ENCODE assay signal across 8 cellular contexts in the genomic region with DNA sequence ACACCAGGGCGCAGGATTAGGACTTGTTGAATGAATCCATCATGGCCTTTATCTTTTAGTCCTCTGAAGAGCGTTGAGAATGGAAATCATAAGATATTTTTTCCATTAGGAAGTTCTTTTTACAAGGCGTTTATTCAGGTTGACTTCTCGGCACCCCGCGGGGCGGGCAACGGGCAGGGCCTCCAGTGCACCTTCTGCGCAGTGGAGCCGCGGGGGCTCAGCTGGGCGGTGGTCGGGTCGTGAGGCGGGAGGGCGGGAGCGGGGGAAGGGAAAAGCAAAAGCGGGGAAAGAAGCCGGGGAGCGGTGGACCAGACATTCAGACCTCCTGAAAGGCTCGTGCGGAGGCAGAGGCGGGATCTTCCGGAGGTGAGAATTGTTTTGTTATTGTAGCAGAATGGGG.
DNase-seq lines count a peak whose midpoint lies in the region; ATAC-seq and TF ChIP-seq lines count a peak whose summit lies in the region.
"Not testable (repeated sequence)": the region's sequence is repeated elsewhere in the genome, so short reads cannot be mapped to it uniquely, and the experiment has no call there.

No MANE protein-coding gene starts in this region.

- not testable (repeated sequence) for H3K9me3 ChIP-seq in GM23248 (ENCODE audit: low read depth); ascending aorta; gastroesophageal sphincter; right cardiac atrium (ENCODE audit: control insufficient read depth, low read length); osteoblast (ENCODE audit: low read depth, low read length); skeletal muscle satellite cell (replicated peaks; ENCODE audit: low read length); upper lobe of right lung

- not testable (repeated sequence) for H4K20me1 ChIP-seq in GM23248 (ENCODE audit: insufficient read depth); osteoblast (ENCODE audit: insufficient read depth, low read length)

- TF ChIP-seq EP300 in gastroesophageal sphincter (IDR thresholded peaks at IDR 0.05): not testable (repeated sequence)

- H3K4me3 ChIP-seq in GM23248: peak overlapping the region; percentile 70
- H3K4me3 ChIP-seq in ascending aorta: peak overlapping the region in 1 of 2 donors; percentile 63
- H3K4me3 ChIP-seq in coronary artery: peak overlapping the region; percentile 57
- H3K4me3 ChIP-seq in gastroesophageal sphincter: peak overlapping the region; percentile 49 to 52
- H3K4me3 ChIP-seq in right cardiac atrium (ENCODE audit: low read length): peak overlapping the region; percentile 20
- peak overlapping the region; percentile 65 for H3K4me3 ChIP-seq in osteoblast (ENCODE audit: insufficient read depth, low read length)
- not testable (repeated sequence) for H3K4me3 ChIP-seq in skeletal muscle satellite cell (ENCODE audit: low read length)
- peak overlapping the region; percentile 40 for H3K4me3 ChIP-seq in upper lobe of right lung

- WGBS in GM23248 (ENCODE audit: low coverage in 1 of 2, low lambda C conversion rate in 2 of 2, missing lambda C conversion rate in 2 of 2), 2 experiments: 0% methylated on average over 2 of the region's 24 CpGs; no CpG with 5 or more reads in 1 of the 2 experiments
- whole genome bisulfite sequencing in gastroesophageal sphincter (ENCODE audit: low coverage in 1 of 2), 2 donors: no CpG with 5 or more reads among the region's 24 CpGs
- 0% methylated on average over 14 of the region's 24 CpGs for WGBS in right cardiac atrium

- H3K4me2 ChIP-seq in GM23248 (ENCODE audit: unreplicated experiment); osteoblast (ENCODE audit: insufficient read depth, low read length): not testable (repeated sequence)
- peak overlapping the region; percentile 15 for H3K4me2 ChIP-seq in skeletal muscle satellite cell (ENCODE audit: low read length)

- TF ChIP-seq POLR2A in gastroesophageal sphincter (IDR thresholded peaks at IDR 0.05): not testable (repeated sequence)

- ATAC-seq in gastroesophageal sphincter, right cardiac atrium, upper lobe of right lung: not testable (repeated sequence)

- not testable (repeated sequence) for DNase-seq in GM23248; ascending aorta (ENCODE audit: low spot score in 2 of 2); coronary artery (ENCODE audit: low spot score); osteoblast (ENCODE audit: insufficient read length, low spot score, missing footprints); upper lobe of right lung
- DNase-seq in right cardiac atrium: peak in 1 of 3 donors; percentile 43

- not testable (repeated sequence) for H3K79me2 ChIP-seq in GM23248 (ENCODE audit: insufficient read depth); osteoblast (ENCODE audit: insufficient read depth, low read length)

- intact Hi-C loops in ascending aorta (cut with DNase I); right cardiac atrium (cut with DNase I); upper lobe of right lung (cut with DNase I): not testable (repeated sequence)

- in situ Hi-C loops in GM23248 (cut with MboI): not testable (repeated sequence)

- peak overlapping the region; percentile 87 for H2AFZ ChIP-seq in GM23248
- H2AFZ ChIP-seq in osteoblast (ENCODE audit: low read length): not testable (repeated sequence)

- peak overlapping the region; percentile 78 for H3K9ac ChIP-seq in GM23248
- peak overlapping the region; percentile 66 for H3K9ac ChIP-seq in skeletal muscle satellite cell (ENCODE audit: low read depth, low read length)

- H3F3A ChIP-seq in GM23248 (ENCODE audit: insufficient read depth): not testable (repeated sequence)

- not testable (repeated sequence) for H3K36me3 ChIP-seq in GM23248 (ENCODE audit: low read depth); ascending aorta; gastroesophageal sphincter; osteoblast (ENCODE audit: insufficient read depth, low read length); skeletal muscle satellite cell (ENCODE audit: insufficient read depth, low read length); upper lobe of right lung

- H3K9me2 ChIP-seq in GM23248 (ENCODE audit: insufficient read depth): not testable (repeated sequence)

- not testable (repeated sequence) for TF ChIP-seq CTCF in ascending aorta (IDR thresholded peaks at IDR 0.05); coronary artery (IDR thresholded peaks at IDR 0.05); gastroesophageal sphincter (IDR thresholded peaks at IDR 0.05); osteoblast (IDR thresholded peaks at IDR 0.05; ENCODE audit: extremely low read depth, low read depth, low read length); upper lobe of right lung (IDR thresholded peaks at IDR 0.05)

- H3K27ac ChIP-seq in GM23248; right cardiac atrium (ENCODE audit: low read length); osteoblast (ENCODE audit: low read depth, low read length): not testable (repeated sequence)
- H3K27ac ChIP-seq in ascending aorta (peak overlapping the region; percentile 34 to 64), coronary artery (peak overlapping the region; percentile 37 to 59), gastroesophageal sphincter (peak overlapping the region; percentile 45 to 84 (median 81)), upper lobe of right lung (peak overlapping the region; percentile 36)

- H3K27me3 ChIP-seq in GM23248 (replicated peaks; ENCODE audit: insufficient read depth); ascending aorta; gastroesophageal sphincter; right cardiac atrium (ENCODE audit: control insufficient read depth, insufficient read depth); osteoblast (ENCODE audit: insufficient read depth, low read length); skeletal muscle satellite cell (ENCODE audit: control insufficient read depth, insufficient read depth, low read length); upper lobe of right lung: not testable (repeated sequence)

- H3K4me1 ChIP-seq in GM23248 (ENCODE audit: insufficient read depth); ascending aorta; gastroesophageal sphincter; right cardiac atrium (ENCODE audit: control insufficient read depth, insufficient read depth, low read length); osteoblast (ENCODE audit: insufficient read depth, low read length); skeletal muscle satellite cell (ENCODE audit: control insufficient read depth, insufficient read depth, low read length); upper lobe of right lung: not testable (repeated sequence)
